Comparison of ENCODE assay signal across 12 cellular contexts in genomic region chr7:589781-590575, GRCh38.
"Had no signal": no experiment of that assay in that cellular context is flagged by ENCODE, and none has a peak within 500 bp of the region (broad histone marks: within the 10 kb centered on the region; RNA-seq: fewer than 3 reads in every experiment).

No MANE protein-coding gene starts in this region.

- H3K4me3 ChIP-seq: left lung, prostate gland, vagina had no signal

- H3K27me3 Mint-ChIP-seq: activated naive CD4-positive, alpha-beta T cell treated with anti-CD3 and anti-CD28 coated beads, Interleukin-2, amount 50 U/mL, for 24 hours; naive B cell had no signal

- DNase-seq: activated CD4-positive, alpha-beta T cell treated with anti-CD3 and anti-CD28 coated beads, Interleukin-2, amount 50 U/mL, for 1 hour; activated T-cell treated with anti-CD3 and anti-CD28 coated beads, Interleukin-2, amount 50 U/mL, for 1 hour; naive B cell; occipital lobe; stimulated activated CD4-positive, alpha-beta T cell treated with anti-CD3 and anti-CD28 coated beads, Interleukin-4, amount 100 ng/mL, for 24 hours; stomach had no signal

- H3K9me3 ChIP-seq: prostate gland, thoracic aorta, vagina had no signal

- H3K27me3 ChIP-seq: foreskin keratinocyte, stomach, vagina had no signal

- H3K4me1 ChIP-seq: prostate gland, vagina had no signal

- H3K27ac ChIP-seq: foreskin keratinocyte, left lung, vagina had no signal

- H3K36me3 ChIP-seq: left lung, prostate gland, thoracic aorta, vagina had no signal

- H3K4me3 Mint-ChIP-seq: activated naive CD4-positive, alpha-beta T cell treated with anti-CD3 and anti-CD28 coated beads, Interleukin-2, amount 50 U/mL, for 24 hours; naive B cell had no signal

- ATAC-seq: foreskin keratinocyte, left lung had no signal
